ENCODE assay signal across 8 cellular contexts in genomic region chr1:226308166-226308722, GRCh38. TPM values are rescaled to one million over a fixed set of nuclear protein-coding genes. Genes with fewer than 3 reads are reported as not detected.
DNase-seq lines count a peak whose midpoint lies in the region; ATAC-seq and TF ChIP-seq lines count a peak whose summit lies in the region.

No MANE protein-coding gene starts in this region.

- H3K4me3 Mint-ChIP-seq in CD8-positive, alpha-beta memory T cell: peak overlapping the region; percentile 88 to 98 (median 93)

- H3K27me3 Mint-ChIP-seq in CD8-positive, alpha-beta memory T cell: peaks cover under 1 to 11% of the 10 kb centered on the region in 2 donors

- no peaks in the 10 kb centered on the region for H3K9me3 ChIP-seq in CD8-positive, alpha-beta memory T cell (ENCODE audit: low read length)
- H3K9me3 ChIP-seq in cardiac muscle cell (ENCODE audit: low read depth): no peaks in the 10 kb centered on the region

- POLR2A ChIA-PET in CD8-positive, alpha-beta memory T cell (lab: Charles Lee): interaction anchor here (0.7 kb wide), 1 partner anchor 52 kb away, joined by 3 read pairs; no protein-coding TSS in a partner anchor

- CTCF ChIA-PET in CD8-positive, alpha-beta memory T cell (lab: Charles Lee): interaction anchor here (1.1 to 1.6 kb wide), 4 partner anchors 15 to 182 kb away, joined by 3 to 6 read pairs (median 5); no protein-coding TSS in a partner anchor

- H3K4me1 ChIP-seq in CD8-positive, alpha-beta memory T cell (ENCODE audit: insufficient read depth, low read length): peaks cover 5% of the 10 kb centered on the region
- H3K4me1 ChIP-seq in cardiac muscle cell (ENCODE audit: low read depth): peaks cover 22% of the 10 kb centered on the region

- H3K27ac Mint-ChIP-seq in CD8-positive, alpha-beta memory T cell: peak overlapping the region in 6 of 8 donors; percentile 63 to 92 (median 83)

- TF ChIP-seq CTCF in cardiac muscle cell (IDR thresholded peaks at IDR 0.05; ENCODE audit: low read depth, low read length): no peak

- TF ChIP-seq RAD21 in Ishikawa (IDR thresholded peaks at IDR 0.05; ENCODE audit: low read depth): no peak

- peak; percentile 24 for ATAC-seq in GM21390 (IDR thresholded peaks at IDR 0.05; ENCODE audit: unreplicated experiment)

- H3K27ac ChIP-seq in CD8-positive, alpha-beta memory T cell (ENCODE audit: low read depth, low read length): peak overlapping the region; percentile 82
- peak overlapping the region; percentile 95 for H3K27ac ChIP-seq in cardiac muscle cell

- no peaks in the 10 kb centered on the region for H3K27me3 ChIP-seq in CD8-positive, alpha-beta memory T cell (ENCODE audit: insufficient read depth, low read length, poor library complexity, severe bottlenecking)
- no peaks in the 10 kb centered on the region for H3K27me3 ChIP-seq in cardiac muscle cell

- H3K36me3 Mint-ChIP-seq in CD8-positive, alpha-beta memory T cell: peaks cover 0 to 7% (median 0%) of the 10 kb centered on the region in 3 donors

- no peaks in the 10 kb centered on the region for H3K36me3 ChIP-seq in CD8-positive, alpha-beta memory T cell (ENCODE audit: insufficient read depth, low read length)
- no peaks in the 10 kb centered on the region for H3K36me3 ChIP-seq in cardiac muscle cell

- DNase-seq in CD8-positive, alpha-beta memory T cell: peak in 1 of 5 donors; percentile 55
- peak; percentile 56 to 63 for DNase-seq in activated T-cell treated with anti-CD3 and anti-CD28 coated beads, Interleukin-2, amount 50 U/mL, for 48 hours
- DNase-seq in cardiac muscle cell (ENCODE audit: low read depth in 1 of 2, low spot score in 1 of 2): no peak
- DNase-seq in skeletal muscle cell (ENCODE audit: low read depth): no peak
- no peak for DNase-seq in DMS114 treated with DMSO at 0.1 percent for 48 hours (lab: John Stamatoyannopoulos, UW; ENCODE audit: unreplicated experiment)
- no peak for DNase-seq in globus pallidus (ENCODE audit: low spot score)

- peaks cover 5 to 22% (median 20%) of the 10 kb centered on the region in 3 donors for H3K4me1 Mint-ChIP-seq in CD8-positive, alpha-beta memory T cell

- H3K9me3 Mint-ChIP-seq in CD8-positive, alpha-beta memory T cell: no peaks in the 10 kb centered on the region

- TF ChIP-seq EP300 in Ishikawa (IDR thresholded peaks at IDR 0.05; ENCODE audit: borderline replicate concordance): no peak

- peak overlapping the region; percentile 92 for H3K4me3 ChIP-seq in CD8-positive, alpha-beta memory T cell (ENCODE audit: low read length)
- H3K4me3 ChIP-seq in cardiac muscle cell (peak overlapping the region; percentile 99), skeletal muscle cell (ENCODE audit: low read depth, low read length) (peak overlapping the region; percentile 97)

TF ChIP-seq in Ishikawa, 13 proteins besides CTCF, POLR2A, EP300 and RAD21:
- TF ChIP-seq YY1 (IDR thresholded peaks at IDR 0.05; ENCODE audit: low read depth): no peak
- no peak for TF ChIP-seq TEAD4 (IDR thresholded peaks at IDR 0.05)
- TF ChIP-seq, protein P1, sequence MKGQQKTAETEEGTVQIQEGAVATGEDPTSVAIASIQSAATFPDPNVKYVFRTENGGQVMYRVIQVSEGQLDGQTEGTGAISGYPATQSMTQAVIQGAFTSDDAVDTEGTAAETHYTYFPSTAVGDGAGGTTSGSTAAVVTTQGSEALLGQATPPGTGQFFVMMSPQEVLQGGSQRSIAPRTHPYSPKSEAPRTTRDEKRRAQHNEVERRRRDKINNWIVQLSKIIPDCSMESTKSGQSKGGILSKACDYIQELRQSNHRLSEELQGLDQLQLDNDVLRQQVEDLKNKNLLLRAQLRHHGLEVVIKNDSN (IDR thresholded peaks at IDR 0.05): no peak
- no peak for TF ChIP-seq TCF12 (IDR thresholded peaks at IDR 0.05; ENCODE audit: low read depth)
- no peak for TF ChIP-seq TAF1 (IDR thresholded peaks at IDR 0.05; ENCODE audit: low read depth)
- TF ChIP-seq FOXM1 (IDR thresholded peaks at IDR 0.05; ENCODE audit: borderline replicate concordance, low read depth): no peak
- TF ChIP-seq, protein P2, sequence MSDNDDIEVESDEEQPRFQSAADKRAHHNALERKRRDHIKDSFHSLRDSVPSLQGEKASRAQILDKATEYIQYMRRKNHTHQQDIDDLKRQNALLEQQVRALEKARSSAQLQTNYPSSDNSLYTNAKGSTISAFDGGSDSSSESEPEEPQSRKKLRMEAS (IDR thresholded peaks at IDR 0.05): no peak; the same call in 1 of the 2 replicates
- TF ChIP-seq ZBTB7A (IDR thresholded peaks at IDR 0.05; ENCODE audit: low read depth): peak; percentile 52; the same call in 1 of the 2 replicates
TF ChIP-seq in Ishikawa: peak in this region for 1.

RNA-seq across cellular contexts. Expression of gene LIN9, which starts 0.7 kb away (rescaled TPM):
- total RNA-seq in CD8-positive, alpha-beta memory T cell: 10 to 100 TPM; 10.0 to 10.7 TPM
- polyA plus RNA-seq in CD8-positive, alpha-beta memory T cell: 3.5 TPM
- 11.3 and 12.6 TPM in 2 replicates for total RNA-seq in cardiac muscle cell
- 9.7 and 16.6 TPM in 2 replicates for polyA plus RNA-seq in cardiac muscle cell

Comparison
In these comparisons a context has a peak if more than half of its experiments do, and no peak if none do; other contexts are left out.
1. DNase-seq: peak in activated T-cell treated with anti-CD3 and anti-CD28 coated beads, Interleukin-2, amount 50 U/mL, for 48 hours (2 of 2); none in cardiac muscle cell (0 of 2), skeletal muscle cell (single experiment), DMS114 treated with DMSO at 0.1 percent for 48 hours (single experiment) and globus pallidus (single experiment).
2. Peak in every context shown above with its lines, with median percentiles within 50 percentile points of each other: H3K4me3 ChIP-seq.